12 cellular contexts compared by ENCODE assay signal in the genomic region with DNA sequence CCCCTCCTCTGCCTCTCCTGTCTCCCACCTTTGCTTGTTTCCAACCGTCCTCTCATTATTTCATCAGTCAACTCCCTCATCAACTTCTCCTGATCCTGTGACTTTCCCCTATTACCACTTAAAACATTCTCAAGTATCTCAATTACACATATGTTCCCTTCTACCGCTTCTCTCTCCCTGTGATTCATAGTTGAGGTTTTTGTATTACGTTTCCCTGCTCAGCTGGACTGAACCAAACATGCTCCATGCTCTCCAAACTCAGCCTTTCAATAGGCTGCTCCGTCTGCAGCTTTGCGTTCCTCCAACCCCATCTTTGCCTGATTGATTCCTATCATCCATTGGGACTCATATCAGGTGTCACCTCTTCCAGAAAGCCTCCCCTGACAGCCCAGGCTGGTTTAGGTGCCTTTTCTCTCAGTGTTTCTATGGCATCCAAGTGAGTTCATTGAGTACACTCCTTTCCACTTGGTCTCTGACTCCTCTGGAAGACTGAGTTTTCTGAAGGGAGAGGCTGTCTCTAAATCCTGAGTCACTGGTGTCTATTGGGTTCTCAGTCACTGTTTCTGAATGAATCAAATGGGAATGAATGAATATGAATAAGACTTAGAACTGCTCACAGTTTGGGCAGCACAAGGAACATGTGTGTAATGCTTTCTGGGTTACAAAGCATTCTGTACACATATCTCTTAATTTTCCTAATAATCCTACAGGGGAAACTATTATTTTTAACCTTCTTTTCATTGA. TPM values are rescaled to one million over a fixed set of nuclear protein-coding genes. Genes with fewer than 3 reads are reported as not detected.
A peak's percentile ranks its signal among the peaks of the same experiment; 100 is the strongest.
DNase-seq lines count a peak whose midpoint lies in the region; ATAC-seq and TF ChIP-seq lines count a peak whose summit lies in the region.
"Had no signal": no experiment of that assay in that cellular context is flagged by ENCODE, and none has a peak within 500 bp of the region (broad histone marks: within the 10 kb centered on the region; RNA-seq: fewer than 3 reads in every experiment).

No MANE protein-coding gene starts in this region.

- H3K9me3 ChIP-seq in breast epithelium (no peaks in the 10 kb centered on the region), testis (no peaks in the 10 kb centered on the region)
- H3K9me3 ChIP-seq: gastrocnemius medialis, SJCRH30 had no signal

- CTCF ChIA-PET in activated CD4-positive, alpha-beta memory T cell treated with anti-CD3 and anti-CD28 coated beads, Interleukin-2, amount 10 ng/mL, durations not matched to agents 7 days and 5 days (lab: Charles Lee) = no interaction called here

- H3K4me3 Mint-ChIP-seq in activated CD4-positive, alpha-beta memory T cell treated with anti-CD3 and anti-CD28 coated beads, Interleukin-2, amount 10 ng/mL, durations not matched to agents 7 days and 5 days = no peak overlapping the region

- H3K4me1 ChIP-seq in breast epithelium (peaks cover 7 to 9% of the 10 kb centered on the region in 2 donors), testis (peaks cover 4% of the 10 kb centered on the region)
- H3K4me1 ChIP-seq: SJCRH30 had no signal

- 94 to 95% methylated on average over 5 of the region's 5 CpGs for WGBS in testis, 2 donors

- peak; percentile 31 for DNase-seq in AG09319 (ENCODE audit: extremely low read depth, low read depth)
- no peak for DNase-seq in breast epithelium (ENCODE audit: low spot score in 2 of 2)
- peak; percentile 47 for DNase-seq in kidney tubule cell (ENCODE audit: low spot score)
- no peak for DNase-seq in testis
- DNase-seq in activated CD4-positive, alpha-beta memory T cell treated with anti-CD3 and anti-CD28 coated beads, Interleukin-2, amount 10 ng/mL, durations not matched to agents 7 days and 5 days = no peak
- no peak for DNase-seq in NCI-H2081 (lab: John Stamatoyannopoulos, UW)
- no peak for DNase-seq in NCI-H526 treated with DMSO at 0.1 percent for 48 hours (lab: John Stamatoyannopoulos, UW)
- DNase-seq: activated CD4-positive, alpha-beta T cell treated with anti-CD3 and anti-CD28 coated beads for 4 hours; gastrocnemius medialis; NCI-H226; SJCRH30 had no signal

- H3K9me3 Mint-ChIP-seq in activated CD4-positive, alpha-beta memory T cell treated with anti-CD3 and anti-CD28 coated beads, Interleukin-2, amount 10 ng/mL, durations not matched to agents 7 days and 5 days = no peaks in the 10 kb centered on the region

- H3K4me3 ChIP-seq in breast epithelium (no peak overlapping the region), testis (no peak overlapping the region)
- H3K4me3 ChIP-seq: gastrocnemius medialis, SJCRH30 had no signal

- TF ChIP-seq CTCF in AG09319 (IDR thresholded peaks at IDR 0.05; ENCODE audit: low read depth, low read length) (no peak), breast epithelium (IDR thresholded peaks at IDR 0.05) (no peak), testis (IDR thresholded peaks at IDR 0.05) (no peak)

- no peak overlapping the region for H3K27ac Mint-ChIP-seq in activated CD4-positive, alpha-beta memory T cell treated with anti-CD3 and anti-CD28 coated beads, Interleukin-2, amount 10 ng/mL, durations not matched to agents 7 days and 5 days

- TF ChIP-seq POLR2A in breast epithelium (IDR thresholded peaks at IDR 0.05) (no peak), testis (IDR thresholded peaks at IDR 0.05) (no peak)

- no peaks in the 10 kb centered on the region for H3K36me3 Mint-ChIP-seq in activated CD4-positive, alpha-beta memory T cell treated with anti-CD3 and anti-CD28 coated beads, Interleukin-2, amount 10 ng/mL, durations not matched to agents 7 days and 5 days (ENCODE audit: low read depth)

- H3K36me3 ChIP-seq in breast epithelium (no peaks in the 10 kb centered on the region), testis (ENCODE audit: low read depth, missing control alignments) (no peaks in the 10 kb centered on the region)
- H3K36me3 ChIP-seq: gastrocnemius medialis, SJCRH30 had no signal

- H3K27me3 ChIP-seq in breast epithelium = no peaks in the 10 kb centered on the region
- H3K27me3 ChIP-seq in testis = no peaks in the 10 kb centered on the region
- H3K27me3 ChIP-seq: gastrocnemius medialis, SJCRH30 had no signal

- ATAC-seq in HG03432 (IDR thresholded peaks at IDR 0.05; ENCODE audit: unreplicated experiment) = peak; percentile 29

- POLR2A ChIA-PET in activated CD4-positive, alpha-beta memory T cell treated with anti-CD3 and anti-CD28 coated beads, Interleukin-2, amount 10 ng/mL, durations not matched to agents 7 days and 5 days (lab: Charles Lee) = interaction anchor here (0.8 kb wide), 1 partner anchor 19 kb away, joined by 3 read pairs; no protein-coding TSS in a partner anchor

- peaks cover 22% of the 10 kb centered on the region for H3K27me3 Mint-ChIP-seq in activated CD4-positive, alpha-beta memory T cell treated with anti-CD3 and anti-CD28 coated beads, Interleukin-2, amount 10 ng/mL, durations not matched to agents 7 days and 5 days

- peaks cover 1% of the 10 kb centered on the region for H3K4me1 Mint-ChIP-seq in activated CD4-positive, alpha-beta memory T cell treated with anti-CD3 and anti-CD28 coated beads, Interleukin-2, amount 10 ng/mL, durations not matched to agents 7 days and 5 days

- intact Hi-C loops in breast epithelium (cut with DNase I; ENCODE audit: low total_unique reads) = no loop called here
- intact Hi-C loops in testis (cut with DNase I; ENCODE audit: low total_unique reads) = no loop called here

- H3K27ac ChIP-seq in breast epithelium = peak overlapping the region; percentile 19 to 29
- no peak overlapping the region for H3K27ac ChIP-seq in testis
- H3K27ac ChIP-seq: gastrocnemius medialis, SJCRH30 had no signal

RNA-seq across cellular contexts. Expression of a gene that starts 56.4 kb away (rescaled TPM):
- total RNA-seq in breast epithelium (10 to 100 TPM; 21.1 to 36.9 (median 24.9) TPM), testis (10 to 100 TPM; 19.1 to 27.4 TPM)
- polyA plus RNA-seq in testis (ENCODE audit: insufficient read depth, low read depth, low replicate concordance) = 10.7 TPM
- 1 to 10 TPM; 3.1 to 4.1 TPM for total RNA-seq in activated CD4-positive, alpha-beta memory T cell treated with anti-CD3 and anti-CD28 coated beads, Interleukin-2, amount 10 ng/mL, durations not matched to agents 7 days and 5 days

Comparison
In these comparisons a context has a peak if more than half of its experiments do, and no peak if none do; other contexts are left out.
1. DNase-seq: peak in AG09319 (single experiment) and kidney tubule cell (single experiment); none in breast epithelium (0 of 2), testis (single experiment), activated CD4-positive, alpha-beta memory T cell treated with anti-CD3 and anti-CD28 coated beads, Interleukin-2, amount 10 ng/mL, durations not matched to agents 7 days and 5 days (single experiment), NCI-H2081 (0 of 2) and NCI-H526 treated with DMSO at 0.1 percent for 48 hours (single experiment).
2. H3K27ac ChIP-seq: peak in breast epithelium (2 of 2); none in testis (0 of 2).